In genomic region chr17:72502111-72502939, GRCh38 we compare ENCODE assay signal across 10 cellular contexts.
DNase-seq lines count a peak whose midpoint lies in the region; ATAC-seq and TF ChIP-seq lines count a peak whose summit lies in the region.
"Had no signal": no experiment of that assay in that cellular context is flagged by ENCODE, and none has a peak within 500 bp of the region (broad histone marks: within the 10 kb centered on the region; RNA-seq: fewer than 3 reads in every experiment).

No MANE protein-coding gene starts in this region.

- TF ChIP-seq CTCF in suprapubic skin (IDR thresholded peaks at IDR 0.05): no peak

- H3K4me1 ChIP-seq in suprapubic skin: peaks cover 25% of the 10 kb centered on the region

- ATAC-seq in left lobe of liver (peak; percentile 59), HG03432 (IDR thresholded peaks at IDR 0.05; ENCODE audit: unreplicated experiment) (no peak)
- ATAC-seq: T-helper 17 cell had no signal

- TF ChIP-seq EP300 in suprapubic skin (IDR thresholded peaks at IDR 0.05): no peak

- DNase-seq in NCI-H2107 treated with DMSO at 0.1 percent for 48 hours (lab: John Stamatoyannopoulos, UW; ENCODE audit: unreplicated experiment): peak; percentile 44
- no peak for DNase-seq in left lobe of liver (ENCODE audit: low spot score)
- DNase-seq in suprapubic skin (ENCODE audit: low spot score in 2 of 2): peak in 1 of 2 donors; percentile 62
- no peak for DNase-seq in T-helper 1 cell
- no peak for DNase-seq in putamen (ENCODE audit: low spot score)
- no peak for DNase-seq in NCI-H187 treated with DMSO at 0.1 percent for 48 hours (lab: John Stamatoyannopoulos, UW)
- DNase-seq: NCI-H748 treated with DMSO at 0.1 percent for 48 hours, T-helper 17 cell had no signal

- no peaks in the 10 kb centered on the region for H3K27me3 ChIP-seq in suprapubic skin

- H3K27ac ChIP-seq in cingulate gyrus (ENCODE audit: low read depth, low read length) (peak overlapping the region; percentile 72), suprapubic skin (peak overlapping the region; percentile 75)

- no peak for TF ChIP-seq POLR2A in suprapubic skin (IDR thresholded peaks at IDR 0.05)

- H3K36me3 ChIP-seq in suprapubic skin: no peaks in the 10 kb centered on the region

- WGBS in suprapubic skin: 37% methylated on average over 15 of the region's 20 CpGs

- H3K4me3 ChIP-seq in suprapubic skin: no peak overlapping the region

- no peaks in the 10 kb centered on the region for H3K9me3 ChIP-seq in suprapubic skin
